Comparison of ENCODE assay signal across 8 cellular contexts in genomic region chr1:27887215-27888035, GRCh38. TPM values are rescaled to one million over a fixed set of nuclear protein-coding genes. Genes with fewer than 3 reads are reported as not detected.
DNase-seq lines count a peak whose midpoint lies in the region; ATAC-seq and TF ChIP-seq lines count a peak whose summit lies in the region.

No MANE protein-coding gene starts in this region.

- no peaks in the 10 kb centered on the region for H3K9me3 Mint-ChIP-seq in activated B cell treated with CpG ODN at 0.5 μM for 24 hours

- H3K4me1 Mint-ChIP-seq in activated B cell treated with CpG ODN at 0.5 μM for 24 hours: peaks cover 83% of the 10 kb centered on the region

- no peaks in the 10 kb centered on the region for H3K4me1 ChIP-seq in HEK293 (ENCODE audit: control insufficient read depth, insufficient read depth, low read length)

- no peak overlapping the region for H3K27ac ChIP-seq in HEK293 (ENCODE audit: extremely low read depth, low read depth, low read length)

- H3K27ac Mint-ChIP-seq in activated B cell treated with CpG ODN at 0.5 μM for 24 hours: peak overlapping the region; percentile 85

- intact Hi-C loops in activated B cell treated with CpG ODN at 0.5 μM for 24 hours (cut with micrococcal nuclease): no loop called here
- intact Hi-C loops in left colon (cut with DNase I, micrococcal nuclease): no loop called here

- peak overlapping the region; percentile 44 for H3K4me3 Mint-ChIP-seq in activated B cell treated with CpG ODN at 0.5 μM for 24 hours

- DNase-seq in CD1c-positive myeloid dendritic cell (ENCODE audit: extremely low spot score) (peak; percentile 74), activated B cell treated with CpG ODN at 0.5 μM for 24 hours (no peak), left colon (no peak), GM19240 (ENCODE audit: insufficient read length, low spot score) (no peak), NCI-H2107 treated with DMSO at 0.1 percent for 48 hours (lab: John Stamatoyannopoulos, UW; ENCODE audit: unreplicated experiment) (no peak)

- no peak overlapping the region for H3K4me3 ChIP-seq in HEK293 (ENCODE audit: low read depth, low read length)

- CTCF ChIA-PET in HEK293 (lab: Yijun Ruan, JAX): no interaction called here
- CTCF ChIA-PET in activated B cell treated with CpG ODN at 0.5 μM for 24 hours (lab: Charles Lee): no interaction called here

- H3K27me3 Mint-ChIP-seq in activated B cell treated with CpG ODN at 0.5 μM for 24 hours: no peaks in the 10 kb centered on the region

- ATAC-seq in activated B cell treated with CpG ODN at 0.5 μM for 24 hours (ENCODE audit: low read depth): peak; percentile 12
- peak; percentile 33 for ATAC-seq in left colon
- ATAC-seq in GM21737 (IDR thresholded peaks at IDR 0.05; ENCODE audit: unreplicated experiment): no peak
- ATAC-seq in HG02798 (IDR thresholded peaks at IDR 0.05; ENCODE audit: poor library complexity, unreplicated experiment): no peak

- POLR2A ChIA-PET in HEK293 (lab: Yijun Ruan, JAX): no interaction called here
- POLR2A ChIA-PET in activated B cell treated with CpG ODN at 0.5 μM for 24 hours (lab: Charles Lee): interaction anchor here (1.4 to 2.4 kb wide), 4 partner anchors 11 to 46 kb away, joined by 3 to 19 read pairs (median 6); partner anchors contain the start of gene THEMIS2

- peaks cover 83% of the 10 kb centered on the region for H3K36me3 Mint-ChIP-seq in activated B cell treated with CpG ODN at 0.5 μM for 24 hours (ENCODE audit: low read depth)

- no peaks in the 10 kb centered on the region for H3K9me3 ChIP-seq in HEK293 (ENCODE audit: control insufficient read depth, insufficient read depth, low read depth, low read length)

- H3K36me3 ChIP-seq in HEK293 (ENCODE audit: control insufficient read depth in 2 of 2, insufficient read depth in 1 of 2, low read length in 2 of 2): peaks cover 0 to 87% of the 10 kb centered on the region in 2 experiments; a peak in 2 of 3 replicates

- TF ChIP-seq CTCF in HEK293 (tag by site-specific recombination; IDR thresholded peaks at IDR 0.05) (no peak), activated B cell treated with CpG ODN at 0.5 μM for 24 hours (IDR thresholded peaks at IDR 0.05) (no peak)

TF ChIP-seq in HEK293, 187 proteins besides CTCF, POLR2A, EP300 and RAD21:
- TF ChIP-seq SCRT2 (tag by site-specific recombination; IDR thresholded peaks at IDR 0.05) (peak; percentile 35), ZNF223 (tag by site-specific recombination; IDR thresholded peaks at IDR 0.05) (no peak), ZNF548 (tag by site-specific recombination; IDR thresholded peaks at IDR 0.05) (no peak), GLI4 (tag by site-specific recombination; IDR thresholded peaks at IDR 0.05) (no peak), ZNF423 (tag by site-specific recombination; IDR thresholded peaks at IDR 0.05) (no peak), ZNF488 (tag by site-specific recombination; IDR thresholded peaks at IDR 0.05) (no peak)

RNA-seq across cellular contexts. Expression of gene THEMIS2, which starts 15.1 kb away (rescaled TPM):
- total RNA-seq in activated B cell treated with CpG ODN at 0.5 μM for 24 hours (56.1 and 78.6 TPM in 2 replicates), left colon (10 to 100 TPM in 1 of 2 donors, 1 to 10 TPM in 1; 6.7 to 14.4 TPM)

RNA-seq across cellular contexts. Expression of gene RPA2, which starts 26.9 kb away (rescaled TPM):
- total RNA-seq in activated B cell treated with CpG ODN at 0.5 μM for 24 hours (53.7 and 55.1 TPM in 2 replicates), left colon (10 to 100 TPM; 21.2 to 23.1 TPM)

RNA-seq across cellular contexts. Expression of gene SMPDL3B, which starts 47.4 kb away (rescaled TPM):
- total RNA-seq in activated B cell treated with CpG ODN at 0.5 μM for 24 hours: not detected in 2 replicates
- total RNA-seq in left colon: 10 to 100 TPM; 57.1 to 62.4 TPM

RNA-seq across cellular contexts. Expression of gene PPP1R8, which starts 56.8 kb away (rescaled TPM):
- total RNA-seq in activated B cell treated with CpG ODN at 0.5 μM for 24 hours (48.3 and 52.0 TPM in 2 replicates), left colon (10 to 100 TPM; 27.1 to 31.8 TPM)

Comparison
In these comparisons a context has a peak if more than half of its experiments do, and no peak if none do; other contexts are left out.
1. ATAC-seq: peak in activated B cell treated with CpG ODN at 0.5 μM for 24 hours (single experiment) and left colon (single experiment); none in GM21737 (single experiment) and HG02798 (single experiment).
2. RNA of gene SMPDL3B, which starts 47.4 kb away (total RNA-seq): 57.1 to 62.4 TPM in left colon; not detected in activated B cell treated with CpG ODN at 0.5 μM for 24 hours; every median in the first group is over 10 times any median in the second.